28 cellular contexts compared by ENCODE assay signal in genomic region chr4:8723222-8723980, GRCh38.
A peak's percentile ranks its signal among the peaks of the same experiment; 100 is the strongest.
DNase-seq lines count a peak whose midpoint lies in the region; ATAC-seq and TF ChIP-seq lines count a peak whose summit lies in the region.
"Had no signal": no experiment of that assay in that cellular context is flagged by ENCODE, and none has a peak within 500 bp of the region (broad histone marks: within the 10 kb centered on the region; RNA-seq: fewer than 3 reads in every experiment).

No MANE protein-coding gene starts in this region.

- no peak overlapping the region for H3K4ac ChIP-seq in trophoblast cell (ENCODE audit: low read depth, low read length)

- H2AK5ac ChIP-seq in trophoblast cell (ENCODE audit: low read length): no peak overlapping the region

- no peak overlapping the region for H2BK12ac ChIP-seq in trophoblast cell (ENCODE audit: low read length)

- peak overlapping the region; percentile 7 for H3K9ac ChIP-seq in trophoblast cell (ENCODE audit: low read length)

- no peak overlapping the region for H3K4me2 ChIP-seq in trophoblast cell (ENCODE audit: low read length)
- H3K4me2 ChIP-seq: PC-9 had no signal

- peaks cover 10% of the 10 kb centered on the region for H3K27me3 Mint-ChIP-seq in glutamatergic neuron (ENCODE audit: unreplicated experiment)

- H3K14ac ChIP-seq in trophoblast cell (ENCODE audit: low read length): no peak overlapping the region

- H2BK5ac ChIP-seq in trophoblast cell (ENCODE audit: low read depth, low read length, poor library complexity): no peak overlapping the region

- no peak overlapping the region for H3K18ac ChIP-seq in trophoblast cell (ENCODE audit: low read length)

- H3K27ac Mint-ChIP-seq in glutamatergic neuron (ENCODE audit: unreplicated experiment): no peak overlapping the region
- H3K27ac Mint-ChIP-seq: activated naive CD4-positive, alpha-beta T cell treated with anti-CD3 and anti-CD28 coated beads, Interleukin-2, amount 50 U/mL, for 24 hours; CD8-positive, alpha-beta T cell; naive B cell had no signal

- intact Hi-C loops in cardiac septum (cut with DNase I) (no loop called here), right cardiac atrium (cut with DNase I) (no loop called here), uterus (cut with DNase I; ENCODE audit: low total_unique reads) (no loop called here)

- H3K9me3 ChIP-seq in right cardiac atrium (ENCODE audit: control insufficient read depth, low read length): no peaks in the 10 kb centered on the region
- peaks cover 3% of the 10 kb centered on the region for H3K9me3 ChIP-seq in trophoblast cell (ENCODE audit: insufficient read depth, low read depth, low read length)
- no peaks in the 10 kb centered on the region for H3K9me3 ChIP-seq in uterus
- H3K9me3 ChIP-seq: HAP-1, vagina had no signal

- H2AFZ ChIP-seq in trophoblast cell (ENCODE audit: insufficient read depth, low read length, poor library complexity): no peak overlapping the region
- H2AFZ ChIP-seq: PC-9 had no signal

- no peaks in the 10 kb centered on the region for H3K36me3 Mint-ChIP-seq in glutamatergic neuron (ENCODE audit: unreplicated experiment)
- H3K36me3 Mint-ChIP-seq: activated naive CD4-positive, alpha-beta T cell treated with anti-CD3 and anti-CD28 coated beads, Interleukin-2, amount 50 U/mL, for 24 hours; CD8-positive, alpha-beta T cell; naive B cell had no signal

- H3K23ac ChIP-seq in trophoblast cell (ENCODE audit: low read length): no peak overlapping the region

- TF ChIP-seq CTCF in glutamatergic neuron (IDR thresholded peaks at IDR 0.05; ENCODE audit: partially characterized antibody, unreplicated experiment) (no peak), uterus (IDR thresholded peaks at IDR 0.05) (no peak)

- TF ChIP-seq POLR2A in uterus (IDR thresholded peaks at IDR 0.05): no peak

- no peak overlapping the region for H4K8ac ChIP-seq in trophoblast cell (ENCODE audit: low read depth, low read length)

- H3K36me3 ChIP-seq in trophoblast cell (ENCODE audit: control insufficient read depth in 1 of 2, insufficient read depth in 2 of 2, low read length in 2 of 2): no peaks in the 10 kb centered on the region
- H3K36me3 ChIP-seq in uterus: no peaks in the 10 kb centered on the region
- H3K36me3 ChIP-seq: esophagus muscularis mucosa, HAP-1, vagina had no signal

- H4K91ac ChIP-seq in trophoblast cell (ENCODE audit: low read depth, low read length): no peak overlapping the region

- H3K9me3 Mint-ChIP-seq in glutamatergic neuron (ENCODE audit: unreplicated experiment): peaks cover 4% of the 10 kb centered on the region

- no peak overlapping the region for H3K27ac ChIP-seq in right cardiac atrium (ENCODE audit: low read length)
- no peak overlapping the region for H3K27ac ChIP-seq in trophoblast cell (ENCODE audit: low read depth, low read length)
- no peak overlapping the region for H3K27ac ChIP-seq in uterus
- H3K27ac ChIP-seq: esophagus muscularis mucosa, foreskin keratinocyte, PC-9, vagina had no signal

- no peaks in the 10 kb centered on the region for H3K79me1 ChIP-seq in trophoblast cell (ENCODE audit: low read length)

- H3K4me3 ChIP-seq in right cardiac atrium (ENCODE audit: low read length) (no peak overlapping the region), trophoblast cell (ENCODE audit: low read depth, low read length) (peak overlapping the region; percentile 52), uterus (no peak overlapping the region)
- H3K4me3 ChIP-seq: esophagus muscularis mucosa, HAP-1, PC-9, vagina had no signal

- H3K27me3 ChIP-seq in right cardiac atrium (ENCODE audit: control insufficient read depth, insufficient read depth) (no peaks in the 10 kb centered on the region), trophoblast cell (ENCODE audit: insufficient read depth, low read length) (no peaks in the 10 kb centered on the region), uterus (no peaks in the 10 kb centered on the region)
- H3K27me3 ChIP-seq: foreskin keratinocyte, vagina had no signal

- no peak overlapping the region for H2BK120ac ChIP-seq in trophoblast cell (ENCODE audit: insufficient read depth, low read length, poor library complexity)

- H3K4me1 ChIP-seq in right cardiac atrium (ENCODE audit: control insufficient read depth, insufficient read depth, low read length) (no peaks in the 10 kb centered on the region), trophoblast cell (ENCODE audit: control insufficient read depth in 1 of 2, insufficient read depth in 2 of 2, low read length in 2 of 2) (no peaks in the 10 kb centered on the region), uterus (no peaks in the 10 kb centered on the region)
- H3K4me1 ChIP-seq: esophagus muscularis mucosa, foreskin keratinocyte, HAP-1, vagina had no signal

- WGBS in right cardiac atrium: 64% methylated on average over 14 of the region's 14 CpGs
- no CpG with 5 or more reads among the region's 14 CpGs for whole genome bisulfite sequencing in trophoblast cell (ENCODE audit: extremely low coverage, insufficient coverage, insufficient read length)

- H3K4me1 Mint-ChIP-seq in glutamatergic neuron (ENCODE audit: low read depth, unreplicated experiment): peaks cover 6% of the 10 kb centered on the region
- H3K4me1 Mint-ChIP-seq: activated naive CD4-positive, alpha-beta T cell treated with anti-CD3 and anti-CD28 coated beads, Interleukin-2, amount 50 U/mL, for 24 hours; naive B cell had no signal

- ATAC-seq in right cardiac atrium (no peak), GM21515 (IDR thresholded peaks at IDR 0.05; ENCODE audit: unreplicated experiment) (no peak), GM21786 (IDR thresholded peaks at IDR 0.05; ENCODE audit: unreplicated experiment) (no peak)
- ATAC-seq: activated T-cell treated with anti-CD3 and anti-CD28 coated beads, Interleukin-2, amount 50 U/mL, for 4 hours; CD8-positive, alpha-beta T cell; foreskin keratinocyte; left colon had no signal

- H4K12ac ChIP-seq in trophoblast cell (ENCODE audit: low read depth, low read length): no peak overlapping the region

- DNase-seq in cardiac septum (ENCODE audit: low spot score): peak; percentile 57
- no peak for DNase-seq in right cardiac atrium
- peak; percentile 9 for DNase-seq in glutamatergic neuron
- DNase-seq in trophoblast cell: no peak
- peak; percentile 2 for DNase-seq in uterus
- DNase-seq in iPS-NIHi11 (ENCODE audit: low spot score): no peak
- DNase-seq: activated CD4-positive, alpha-beta T cell treated with anti-CD3 and anti-CD28 coated beads for 4 hours; activated T-cell treated with anti-CD3 and anti-CD28 coated beads, Interleukin-2, amount 50 U/mL, for 4 hours; amygdala; CD8-positive, alpha-beta T cell; DMS153; foreskin keratinocyte; mesendoderm; naive B cell; NCI-H1694 treated with DMSO at 0.1 percent for 48 hours; NCI-H2171; NCI-H524; NK-92 treated with Interleukin-12 subunit alpha and Interleukin-12 subunit beta, amount 100 ng/mL, for 24 hours; occipital lobe; PC-9; Right ventricle myocardium superior had no signal

- no peak overlapping the region for H3K4me3 Mint-ChIP-seq in glutamatergic neuron (ENCODE audit: unreplicated experiment)
- H3K4me3 Mint-ChIP-seq: activated naive CD4-positive, alpha-beta T cell treated with anti-CD3 and anti-CD28 coated beads, Interleukin-2, amount 50 U/mL, for 24 hours; activated T-cell treated with anti-CD3 and anti-CD28 coated beads, Interleukin-2, amount 50 U/mL, for 4 hours; CD8-positive, alpha-beta T cell; naive B cell had no signal

- no peaks in the 10 kb centered on the region for H3K79me2 ChIP-seq in trophoblast cell (ENCODE audit: control insufficient read depth, insufficient read depth, low read length, poor library complexity)

Comparison
In these comparisons a context has a peak if more than half of its experiments do, and no peak if none do; other contexts are left out.
1. DNase-seq: peak in cardiac septum (single experiment), glutamatergic neuron (single experiment) and uterus (2 of 2); none in right cardiac atrium (0 of 3), trophoblast cell (0 of 2) and iPS-NIHi11 (single experiment).